ENCODE assay signal across 2 cellular contexts in the genomic region with DNA sequence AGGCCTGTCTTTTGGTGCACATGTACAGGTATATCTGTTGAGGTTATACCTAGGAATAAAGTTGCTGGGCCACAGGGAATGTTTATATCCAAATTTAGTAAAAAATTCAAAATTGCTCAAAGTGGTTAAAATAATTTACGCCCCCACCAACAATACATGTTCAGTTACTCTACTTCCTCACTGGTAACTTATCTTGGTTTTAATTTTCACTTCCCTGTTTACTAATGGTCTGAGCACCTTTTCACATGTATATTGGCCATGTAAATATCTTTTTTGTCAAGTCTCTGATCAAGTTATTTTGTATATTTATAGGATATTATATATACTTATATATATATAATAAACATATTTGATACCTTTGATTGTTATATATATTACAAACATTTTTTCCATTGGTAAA.
TF ChIP-seq lines count a peak whose summit lies in the region.

No MANE protein-coding gene starts in this region.

TF ChIP-seq in GM12878, 131 proteins besides CTCF, POLR2A, EP300 and RAD21:
- TF ChIP-seq, protein P1, sequence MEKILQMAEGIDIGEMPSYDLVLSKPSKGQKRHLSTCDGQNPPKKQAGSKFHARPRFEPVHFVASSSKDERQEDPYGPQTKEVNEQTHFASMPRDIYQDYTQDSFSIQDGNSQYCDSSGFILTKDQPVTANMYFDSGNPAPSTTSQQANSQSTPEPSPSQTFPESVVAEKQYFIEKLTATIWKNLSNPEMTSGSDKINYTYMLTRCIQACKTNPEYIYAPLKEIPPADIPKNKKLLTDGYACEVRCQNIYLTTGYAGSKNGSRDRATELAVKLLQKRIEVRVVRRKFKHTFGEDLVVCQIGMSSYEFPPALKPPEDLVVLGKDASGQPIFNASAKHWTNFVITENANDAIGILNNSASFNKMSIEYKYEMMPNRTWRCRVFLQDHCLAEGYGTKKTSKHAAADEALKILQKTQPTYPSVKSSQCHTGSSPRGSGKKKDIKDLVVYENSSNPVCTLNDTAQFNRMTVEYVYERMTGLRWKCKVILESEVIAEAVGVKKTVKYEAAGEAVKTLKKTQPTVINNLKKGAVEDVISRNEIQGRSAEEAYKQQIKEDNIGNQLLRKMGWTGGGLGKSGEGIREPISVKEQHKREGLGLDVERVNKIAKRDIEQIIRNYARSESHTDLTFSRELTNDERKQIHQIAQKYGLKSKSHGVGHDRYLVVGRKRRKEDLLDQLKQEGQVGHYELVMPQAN (conservative IDR thresholded peaks at IDR 0.05): no peak
- TF ChIP-seq, protein P2, sequence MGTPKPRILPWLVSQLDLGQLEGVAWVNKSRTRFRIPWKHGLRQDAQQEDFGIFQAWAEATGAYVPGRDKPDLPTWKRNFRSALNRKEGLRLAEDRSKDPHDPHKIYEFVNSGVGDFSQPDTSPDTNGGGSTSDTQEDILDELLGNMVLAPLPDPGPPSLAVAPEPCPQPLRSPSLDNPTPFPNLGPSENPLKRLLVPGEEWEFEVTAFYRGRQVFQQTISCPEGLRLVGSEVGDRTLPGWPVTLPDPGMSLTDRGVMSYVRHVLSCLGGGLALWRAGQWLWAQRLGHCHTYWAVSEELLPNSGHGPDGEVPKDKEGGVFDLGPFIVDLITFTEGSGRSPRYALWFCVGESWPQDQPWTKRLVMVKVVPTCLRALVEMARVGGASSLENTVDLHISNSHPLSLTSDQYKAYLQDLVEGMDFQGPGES (IDR thresholded peaks at IDR 0.05): no peak
- TF ChIP-seq RUNX3 (IDR thresholded peaks at IDR 0.05; ENCODE audit: low read length): peak; percentile 49
- peak; percentile 88 for TF ChIP-seq SPI1 (IDR thresholded peaks at IDR 0.05; ENCODE audit: borderline replicate concordance, insufficient read depth, low read depth, low read length)
- TF ChIP-seq YBX1 (IDR thresholded peaks at IDR 0.05): no peak
- no peak for TF ChIP-seq HCFC1 (IDR thresholded peaks at IDR 0.05; ENCODE audit: low read length)
- TF ChIP-seq NFIC (IDR thresholded peaks at IDR 0.05; ENCODE audit: low read depth, low read length): 0 out of 2 replicates have a peak, but pooled peaks have one; percentile 38
- 0 out of 2 replicates have a peak, but pooled peaks have one; percentile 16 for TF ChIP-seq MEF2A (IDR thresholded peaks at IDR 0.05; ENCODE audit: insufficient read depth, low read depth, low read length)
- TF ChIP-seq MTA2 (IDR thresholded peaks at IDR 0.05; ENCODE audit: low read depth): no peak
- TF ChIP-seq, protein P3, sequence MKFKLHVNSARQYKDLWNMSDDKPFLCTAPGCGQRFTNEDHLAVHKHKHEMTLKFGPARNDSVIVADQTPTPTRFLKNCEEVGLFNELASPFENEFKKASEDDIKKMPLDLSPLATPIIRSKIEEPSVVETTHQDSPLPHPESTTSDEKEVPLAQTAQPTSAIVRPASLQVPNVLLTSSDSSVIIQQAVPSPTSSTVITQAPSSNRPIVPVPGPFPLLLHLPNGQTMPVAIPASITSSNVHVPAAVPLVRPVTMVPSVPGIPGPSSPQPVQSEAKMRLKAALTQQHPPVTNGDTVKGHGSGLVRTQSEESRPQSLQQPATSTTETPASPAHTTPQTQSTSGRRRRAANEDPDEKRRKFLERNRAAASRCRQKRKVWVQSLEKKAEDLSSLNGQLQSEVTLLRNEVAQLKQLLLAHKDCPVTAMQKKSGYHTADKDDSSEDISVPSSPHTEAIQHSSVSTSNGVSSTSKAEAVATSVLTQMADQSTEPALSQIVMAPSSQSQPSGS (IDR thresholded peaks at IDR 0.05; ENCODE audit: low read length): no peak

TF ChIP-seq in WTC11, 78 proteins besides CTCF, POLR2A, EP300 and RAD21:
- TF ChIP-seq, protein P4, sequence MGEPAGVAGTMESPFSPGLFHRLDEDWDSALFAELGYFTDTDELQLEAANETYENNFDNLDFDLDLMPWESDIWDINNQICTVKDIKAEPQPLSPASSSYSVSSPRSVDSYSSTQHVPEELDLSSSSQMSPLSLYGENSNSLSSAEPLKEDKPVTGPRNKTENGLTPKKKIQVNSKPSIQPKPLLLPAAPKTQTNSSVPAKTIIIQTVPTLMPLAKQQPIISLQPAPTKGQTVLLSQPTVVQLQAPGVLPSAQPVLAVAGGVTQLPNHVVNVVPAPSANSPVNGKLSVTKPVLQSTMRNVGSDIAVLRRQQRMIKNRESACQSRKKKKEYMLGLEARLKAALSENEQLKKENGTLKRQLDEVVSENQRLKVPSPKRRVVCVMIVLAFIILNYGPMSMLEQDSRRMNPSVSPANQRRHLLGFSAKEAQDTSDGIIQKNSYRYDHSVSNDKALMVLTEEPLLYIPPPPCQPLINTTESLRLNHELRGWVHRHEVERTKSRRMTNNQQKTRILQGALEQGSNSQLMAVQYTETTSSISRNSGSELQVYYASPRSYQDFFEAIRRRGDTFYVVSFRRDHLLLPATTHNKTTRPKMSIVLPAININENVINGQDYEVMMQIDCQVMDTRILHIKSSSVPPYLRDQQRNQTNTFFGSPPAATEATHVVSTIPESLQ (CRISPR knock-in tag; IDR thresholded peaks at IDR 0.05): no peak
- TF ChIP-seq, protein P5, sequence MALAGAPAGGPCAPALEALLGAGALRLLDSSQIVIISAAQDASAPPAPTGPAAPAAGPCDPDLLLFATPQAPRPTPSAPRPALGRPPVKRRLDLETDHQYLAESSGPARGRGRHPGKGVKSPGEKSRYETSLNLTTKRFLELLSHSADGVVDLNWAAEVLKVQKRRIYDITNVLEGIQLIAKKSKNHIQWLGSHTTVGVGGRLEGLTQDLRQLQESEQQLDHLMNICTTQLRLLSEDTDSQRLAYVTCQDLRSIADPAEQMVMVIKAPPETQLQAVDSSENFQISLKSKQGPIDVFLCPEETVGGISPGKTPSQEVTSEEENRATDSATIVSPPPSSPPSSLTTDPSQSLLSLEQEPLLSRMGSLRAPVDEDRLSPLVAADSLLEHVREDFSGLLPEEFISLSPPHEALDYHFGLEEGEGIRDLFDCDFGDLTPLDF (CRISPR knock-in tag; IDR thresholded peaks at IDR 0.05): no peak
- no peak for TF ChIP-seq MYBL2 (CRISPR knock-in tag; IDR thresholded peaks at IDR 0.05)
- TF ChIP-seq, protein P6, sequence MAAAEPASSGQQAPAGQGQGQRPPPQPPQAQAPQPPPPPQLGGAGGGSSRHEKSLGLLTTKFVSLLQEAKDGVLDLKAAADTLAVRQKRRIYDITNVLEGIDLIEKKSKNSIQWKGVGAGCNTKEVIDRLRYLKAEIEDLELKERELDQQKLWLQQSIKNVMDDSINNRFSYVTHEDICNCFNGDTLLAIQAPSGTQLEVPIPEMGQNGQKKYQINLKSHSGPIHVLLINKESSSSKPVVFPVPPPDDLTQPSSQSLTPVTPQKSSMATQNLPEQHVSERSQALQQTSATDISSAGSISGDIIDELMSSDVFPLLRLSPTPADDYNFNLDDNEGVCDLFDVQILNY (CRISPR knock-in tag; IDR thresholded peaks at IDR 0.05): no peak
- no peak for TF ChIP-seq ZBTB21 (CRISPR knock-in tag; IDR thresholded peaks at IDR 0.05; ENCODE audit: borderline replicate concordance)
- TF ChIP-seq ATF1 (CRISPR knock-in tag; IDR thresholded peaks at IDR 0.05): no peak
- TF ChIP-seq, protein P7, sequence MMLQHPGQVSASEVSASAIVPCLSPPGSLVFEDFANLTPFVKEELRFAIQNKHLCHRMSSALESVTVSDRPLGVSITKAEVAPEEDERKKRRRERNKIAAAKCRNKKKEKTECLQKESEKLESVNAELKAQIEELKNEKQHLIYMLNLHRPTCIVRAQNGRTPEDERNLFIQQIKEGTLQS (CRISPR knock-in tag; conservative IDR thresholded peaks at IDR 0.05): no peak
- TF ChIP-seq NR2C2 (CRISPR knock-in tag; IDR thresholded peaks at IDR 0.05): no peak
- TF ChIP-seq, protein P8, sequence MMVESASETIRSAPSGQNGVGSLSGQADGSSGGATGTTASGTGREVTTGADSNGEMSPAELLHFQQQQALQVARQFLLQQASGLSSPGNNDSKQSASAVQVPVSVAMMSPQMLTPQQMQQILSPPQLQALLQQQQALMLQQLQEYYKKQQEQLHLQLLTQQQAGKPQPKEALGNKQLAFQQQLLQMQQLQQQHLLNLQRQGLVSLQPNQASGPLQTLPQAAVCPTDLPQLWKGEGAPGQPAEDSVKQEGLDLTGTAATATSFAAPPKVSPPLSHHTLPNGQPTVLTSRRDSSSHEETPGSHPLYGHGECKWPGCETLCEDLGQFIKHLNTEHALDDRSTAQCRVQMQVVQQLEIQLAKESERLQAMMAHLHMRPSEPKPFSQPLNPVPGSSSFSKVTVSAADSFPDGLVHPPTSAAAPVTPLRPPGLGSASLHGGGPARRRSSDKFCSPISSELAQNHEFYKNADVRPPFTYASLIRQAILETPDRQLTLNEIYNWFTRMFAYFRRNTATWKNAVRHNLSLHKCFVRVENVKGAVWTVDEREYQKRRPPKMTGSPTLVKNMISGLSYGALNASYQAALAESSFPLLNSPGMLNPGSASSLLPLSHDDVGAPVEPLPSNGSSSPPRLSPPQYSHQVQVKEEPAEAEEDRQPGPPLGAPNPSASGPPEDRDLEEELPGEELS (CRISPR knock-in tag; IDR thresholded peaks at IDR 0.05): no peak
- TF ChIP-seq KAT7 (CRISPR knock-in tag; IDR thresholded peaks at IDR 0.05; ENCODE audit: borderline replicate concordance): no peak
- no peak for TF ChIP-seq GTF2I (CRISPR knock-in tag; conservative IDR thresholded peaks at IDR 0.05)
- TF ChIP-seq TEAD1 (CRISPR knock-in tag; IDR thresholded peaks at IDR 0.05): no peak
- TF ChIP-seq, protein P9, sequence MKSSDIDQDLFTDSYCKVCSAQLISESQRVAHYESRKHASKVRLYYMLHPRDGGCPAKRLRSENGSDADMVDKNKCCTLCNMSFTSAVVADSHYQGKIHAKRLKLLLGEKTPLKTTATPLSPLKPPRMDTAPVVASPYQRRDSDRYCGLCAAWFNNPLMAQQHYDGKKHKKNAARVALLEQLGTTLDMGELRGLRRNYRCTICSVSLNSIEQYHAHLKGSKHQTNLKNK (CRISPR knock-in tag; IDR thresholded peaks at IDR 0.05): no peak
